8 cellular contexts compared by ENCODE assay signal in the genomic region with DNA sequence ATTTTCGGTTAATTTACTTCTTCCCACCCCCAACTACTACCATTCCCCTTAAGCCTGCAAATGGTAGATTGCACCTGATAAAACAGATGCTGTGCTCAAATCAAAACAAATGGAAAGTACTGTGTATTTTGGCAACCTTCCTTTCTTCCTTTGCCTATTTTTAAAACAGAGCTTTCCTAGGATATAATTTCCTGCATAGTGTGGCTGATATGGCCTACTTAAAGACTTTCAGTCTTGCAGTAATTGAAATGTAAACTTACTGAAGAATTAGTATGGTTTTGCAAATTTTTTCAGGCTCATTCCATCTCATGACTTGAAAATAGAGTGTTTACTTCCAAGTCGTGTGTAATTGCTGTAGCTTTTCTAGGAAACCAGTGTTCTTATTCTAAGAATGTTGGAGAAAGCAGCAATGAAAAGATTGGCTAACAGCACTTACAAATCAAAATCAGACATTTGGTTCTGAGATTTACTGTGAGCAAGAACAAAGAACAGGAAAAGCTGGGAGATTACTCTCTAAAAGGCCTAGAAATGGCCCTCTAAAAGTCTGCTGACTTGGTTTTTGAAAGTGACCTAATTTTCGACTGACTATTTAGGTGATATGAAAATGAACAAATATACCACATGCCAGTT. TPM values are rescaled to one million over a fixed set of nuclear protein-coding genes. Genes with fewer than 3 reads are reported as not detected.
DNase-seq lines count a peak whose midpoint lies in the region; ATAC-seq and TF ChIP-seq lines count a peak whose summit lies in the region.

No MANE protein-coding gene starts in this region.

- peak; percentile 43 to 58 for ATAC-seq in activated T-cell treated with anti-CD3 and anti-CD28 coated beads, Interleukin-2, amount 50 U/mL, for 4 hours
- ATAC-seq in Right ventricle myocardium superior (ENCODE audit: poor library complexity) (peak; percentile 66), HG03520 (IDR thresholded peaks at IDR 0.05; ENCODE audit: unreplicated experiment) (no peak)

- H3K4me1 Mint-ChIP-seq in activated T-cell treated with anti-CD3 and anti-CD28 coated beads, Interleukin-2, amount 50 U/mL, for 4 hours (ENCODE audit: low read depth): peaks cover 22% of the 10 kb centered on the region

- H3K4me3 Mint-ChIP-seq in activated T-cell treated with anti-CD3 and anti-CD28 coated beads, Interleukin-2, amount 50 U/mL, for 4 hours: no peak overlapping the region

- intact Hi-C loops in Right ventricle myocardium superior (cut with DNase I): no loop called here

- DNase-seq in activated T-cell treated with anti-CD3 and anti-CD28 coated beads, Interleukin-2, amount 50 U/mL, for 4 hours: no peak
- no peak for DNase-seq in activated T-cell treated with anti-CD3 and anti-CD28 coated beads, Interleukin-2, amount 50 U/mL, for 1 hour
- DNase-seq in Right ventricle myocardium superior (no peak), smooth muscle cell of the brain vasculature (ENCODE audit: low read depth, low spot score) (peak; percentile 69), NCI-H510A (lab: John Stamatoyannopoulos, UW) (no peak)
- no peak for DNase-seq in activated naive CD4-positive, alpha-beta T cell treated with Interleukin-2 at 50 U/mL for 16 hours

- H3K27ac ChIP-seq in VCaP: peak overlapping the region; percentile 95

- no peaks in the 10 kb centered on the region for H3K9me3 Mint-ChIP-seq in activated T-cell treated with anti-CD3 and anti-CD28 coated beads, Interleukin-2, amount 50 U/mL, for 4 hours

- no peak for TF ChIP-seq CTCF in VCaP (conservative IDR thresholded peaks at IDR 0.05)

- H3K36me3 Mint-ChIP-seq in activated T-cell treated with anti-CD3 and anti-CD28 coated beads, Interleukin-2, amount 50 U/mL, for 4 hours (ENCODE audit: insufficient read depth): peaks cover 12% of the 10 kb centered on the region

- no peaks in the 10 kb centered on the region for H3K27me3 Mint-ChIP-seq in activated T-cell treated with anti-CD3 and anti-CD28 coated beads, Interleukin-2, amount 50 U/mL, for 4 hours (ENCODE audit: low read depth)

RNA-seq across cellular contexts. Expression of a gene that starts 52.0 kb away (rescaled TPM):
- 10 to 100 TPM; 13.8 to 20.8 (median 15.0) TPM for total RNA-seq in activated T-cell treated with anti-CD3 and anti-CD28 coated beads, Interleukin-2, amount 50 U/mL, for 4 hours
- 14.0 TPM for total RNA-seq in Right ventricle myocardium superior
